8 cellular contexts compared by ENCODE assay signal in the genomic region with DNA sequence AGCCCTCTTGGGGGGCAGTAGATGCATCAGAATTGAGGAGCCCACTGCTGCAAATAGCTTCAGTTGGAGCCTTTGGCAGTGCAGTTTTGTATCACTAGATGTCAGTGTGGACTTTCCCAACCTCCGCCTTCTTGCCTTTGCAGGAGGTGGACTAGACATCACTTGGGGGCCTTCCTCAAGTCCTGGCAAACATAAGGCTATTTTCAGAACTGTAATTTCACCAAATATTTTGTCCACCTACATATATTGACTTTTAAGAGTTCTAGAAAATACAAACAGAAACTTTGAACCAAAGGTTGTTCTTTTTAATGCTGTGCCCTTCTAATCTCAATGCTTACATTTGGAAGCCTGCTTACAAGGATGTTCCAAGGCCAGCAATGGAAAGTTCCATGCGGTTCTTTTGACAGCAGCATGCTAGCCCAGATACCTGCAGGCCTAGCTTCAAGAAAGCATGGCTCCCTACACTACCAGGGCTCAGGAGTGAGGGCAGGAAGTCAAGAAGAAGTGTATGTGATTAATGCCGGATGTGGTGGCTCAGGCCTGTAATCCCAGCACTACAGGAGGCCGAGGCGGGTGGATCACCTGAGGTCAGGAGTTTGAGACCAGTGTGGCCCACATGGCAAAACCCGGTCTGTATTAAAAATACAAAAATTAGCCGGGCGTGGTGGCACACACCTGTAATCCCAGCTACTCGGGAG. TPM values are rescaled to one million over a fixed set of nuclear protein-coding genes. Genes with fewer than 3 reads are reported as not detected.
DNase-seq lines count a peak whose midpoint lies in the region; ATAC-seq and FAIRE-seq lines count a peak whose summit lies in the region.

No MANE protein-coding gene starts in this region.

- no peak for FAIRE-seq in HTR-8/SVneo (lab: Jason Lieb, UNC)
- no peak for FAIRE-seq in small intestine (lab: Jason Lieb, UNC)

- no peaks in the 10 kb centered on the region for H3K36me3 ChIP-seq in small intestine (ENCODE audit: control insufficient read depth in 2 of 2, insufficient read depth in 2 of 2, low read length in 2 of 2)

- peak; percentile 67 for DNase-seq in activated CD8-positive, alpha-beta memory T cell treated with anti-CD3 and anti-CD28 coated beads for 24 hours
- DNase-seq in activated CD8-positive, alpha-beta memory T cell treated with anti-CD3 and anti-CD28 coated beads, Interleukin-2, amount 50 U/mL, for 48 hours, result no peak
- DNase-seq in HTR-8/SVneo (ENCODE audit: insufficient read length, low spot score), result peak; percentile 49
- DNase-seq in SK-MEL-5 (ENCODE audit: low read depth, low spot score), result peak; percentile 85
- peak; percentile 52 for DNase-seq in amniotic epithelial cell (ENCODE audit: low read depth)
- no peak for DNase-seq in right cardiac atrium
- peak; percentile 50 for DNase-seq in small intestine
- no peak for DNase-seq in NCI-H1436 treated with DMSO at 0.1 percent for 48 hours (lab: John Stamatoyannopoulos, UW)

- in situ Hi-C loops in SK-MEL-5 (cut with HindIII; ENCODE audit: low pct_unique_long_range_greater_than_20kb, low sequenced_read_pairs), result no loop called here

- WGBS in right cardiac atrium, result 86% methylated on average over 9 of the region's 9 CpGs
- 84 to 88% (median 86%) methylated on average over 9 of the region's 9 CpGs for WGBS in small intestine, 3 donors

- H3K4me3 ChIP-seq in right cardiac atrium (ENCODE audit: low read length), result no peak overlapping the region
- H3K4me3 ChIP-seq in small intestine (ENCODE audit: low read depth in 1 of 2, low read length in 2 of 2), result no peak overlapping the region

- intact Hi-C loops in right cardiac atrium (cut with DNase I), result loop anchor here (10.0 kb wide), 5 partner anchors 112 to 288 kb away; no protein-coding TSS in a partner anchor

- peak; percentile 60 to 64 for ATAC-seq in right cardiac atrium

- H3K4me1 ChIP-seq in right cardiac atrium (ENCODE audit: control insufficient read depth, insufficient read depth, low read length) (no peaks in the 10 kb centered on the region), small intestine (ENCODE audit: control insufficient read depth in 2 of 2, insufficient read depth in 1 of 2, low read depth in 1 of 2, low read length in 1 of 2) (peaks cover 0 to 5% of the 10 kb centered on the region in 2 donors)

- no peaks in the 10 kb centered on the region for H3K9me3 ChIP-seq in right cardiac atrium (ENCODE audit: control insufficient read depth, low read length)
- H3K9me3 ChIP-seq in small intestine (ENCODE audit: control insufficient read depth, low read depth), result no peaks in the 10 kb centered on the region

- H3K27me3 ChIP-seq in right cardiac atrium (ENCODE audit: control insufficient read depth, insufficient read depth), result no peaks in the 10 kb centered on the region
- no peaks in the 10 kb centered on the region for H3K27me3 ChIP-seq in small intestine (ENCODE audit: control insufficient read depth in 2 of 2, insufficient read depth in 2 of 2, low read length in 2 of 2)

- no peak overlapping the region for H3K27ac ChIP-seq in right cardiac atrium (ENCODE audit: low read length)
- H3K27ac ChIP-seq in small intestine (ENCODE audit: low read depth in 1 of 2, low read length in 1 of 2), result no peak overlapping the region

RNA-seq across cellular contexts. Expression of a gene that starts 8.0 kb away (rescaled TPM):
- 27.8 and 34.7 TPM in 2 replicates for total RNA-seq in SK-MEL-5 (2014; rRNA removed; shearing (Covaris generic))
- polyA plus RNA-seq in SK-MEL-5 (2015; cell fraction: cytosol; rRNA removed), result 18.0 and 20.4 TPM in 2 replicates
- 16.1 and 16.2 TPM in 2 replicates for polyA plus RNA-seq in SK-MEL-5 (2015; cell fraction: nucleus; rRNA removed)
- total RNA-seq in right cardiac atrium, result 1 to 10 TPM; 5.8 to 8.5 (median 7.0) TPM
- polyA plus RNA-seq in right cardiac atrium, result 2.5 TPM
- polyA plus RNA-seq in small intestine, result 10 to 100 TPM in 2 of 3 donors, 1 to 10 TPM in 1; 8.9 to 19.9 (median 17.6) TPM

Comparison
In these comparisons a context has a peak if more than half of its experiments do, and no peak if none do; other contexts are left out.
1. DNase-seq: peak in activated CD8-positive, alpha-beta memory T cell treated with anti-CD3 and anti-CD28 coated beads for 24 hours (single experiment), HTR-8/SVneo (single experiment), SK-MEL-5 (single experiment), amniotic epithelial cell (single experiment) and small intestine (single experiment); none in activated CD8-positive, alpha-beta memory T cell treated with anti-CD3 and anti-CD28 coated beads, Interleukin-2, amount 50 U/mL, for 48 hours (single experiment), right cardiac atrium (0 of 3) and NCI-H1436 treated with DMSO at 0.1 percent for 48 hours (single experiment).